16 cellular contexts compared by ENCODE assay signal in the genomic region with DNA sequence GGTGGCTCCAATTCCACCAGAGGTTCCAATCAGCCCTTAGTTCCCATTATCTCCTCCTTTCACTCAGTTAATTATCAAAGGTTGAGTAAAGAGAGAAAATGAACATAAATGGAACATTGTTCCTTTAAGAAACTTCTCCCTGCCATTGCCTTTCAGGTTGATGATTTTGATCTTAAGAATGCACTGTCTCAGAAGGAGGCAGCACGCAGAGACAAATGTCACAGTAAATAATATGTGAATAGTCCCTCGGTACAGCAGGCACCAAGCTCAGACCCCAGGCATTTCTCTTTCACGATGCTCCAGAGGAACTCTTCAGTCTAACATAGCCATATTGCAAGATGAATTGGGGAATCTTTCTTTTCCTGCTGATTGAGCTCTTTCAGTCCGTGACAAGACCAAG.
"Had no signal": no experiment of that assay in that cellular context is flagged by ENCODE, and none has a peak within 500 bp of the region (broad histone marks: within the 10 kb centered on the region; RNA-seq: fewer than 3 reads in every experiment).

No MANE protein-coding gene starts in this region.

- H3K27me3 ChIP-seq: colonic mucosa, gastrocnemius medialis, heart right ventricle, spleen, testis, transverse colon had no signal

- ATAC-seq: gastrocnemius medialis; heart right ventricle; left cardiac atrium; mucosa of descending colon; naive thymus-derived CD8-positive, alpha-beta T cell; right cardiac atrium; stimulated activated memory B cell treated with anti-CD40 and anti-IgM and Interleukin-4, amounts not matched to agents 10 μg/mL and 1 μg/mL and 100 μg/mL, for 72 hours had no signal

- H3K9me3 ChIP-seq: colonic mucosa, gastrocnemius medialis, heart right ventricle, mucosa of descending colon, spleen, testis, transverse colon had no signal

- DNase-seq: caudate nucleus; colonic mucosa; dermis blood vessel endothelial cell; gastrocnemius medialis; heart right ventricle; left cardiac atrium; mucosa of descending colon; naive thymus-derived CD8-positive, alpha-beta T cell; right cardiac atrium; spleen; stimulated activated CD4-positive, alpha-beta T cell treated with anti-CD3 and anti-CD28 coated beads, Interleukin-15, amount 100 ng/mL, for 24 hours; stimulated activated CD4-positive, alpha-beta T cell treated with anti-CD3 and anti-CD28 coated beads, Interleukin-1b, Interleukin-23, amount 100 ng/mL, for 48 hours; stimulated activated CD4-positive, alpha-beta T cell treated with anti-CD3 and anti-CD28 coated beads, Interleukin-4, amount 100 ng/mL, for 24 hours; testis; transverse colon had no signal

- H3K4me3 ChIP-seq: colonic mucosa, gastrocnemius medialis, heart right ventricle, mucosa of descending colon, spleen, testis, transverse colon had no signal

- H3K36me3 ChIP-seq: colonic mucosa, gastrocnemius medialis, heart right ventricle, spleen, transverse colon had no signal

- H3K4me1 ChIP-seq: colonic mucosa, gastrocnemius medialis, transverse colon had no signal

- H3K27ac ChIP-seq: colonic mucosa, gastrocnemius medialis, spleen, testis, transverse colon had no signal
